2 cellular contexts compared by ENCODE assay signal in genomic region chr2:120203341-120204021, GRCh38.
TF ChIP-seq lines count a peak whose summit lies in the region.

No MANE protein-coding gene starts in this region.

TF ChIP-seq in K562, 482 proteins besides CTCF, POLR2A, EP300 and RAD21:
- TF ChIP-seq NONO (IDR thresholded peaks at IDR 0.05; ENCODE audit: low read depth in 2 of 2, low read length in 1 of 2) = no peak
- TF ChIP-seq POLR3A (IDR thresholded peaks at IDR 0.05; ENCODE audit: borderline replicate concordance, extremely low read depth, insufficient read depth, insufficient read length) = no peak

TF ChIP-seq in liver, 16 proteins besides CTCF, POLR2A, EP300 and RAD21:
- TF ChIP-seq ATF3 (IDR thresholded peaks at IDR 0.05) = no peak
- TF ChIP-seq RXRA (IDR thresholded peaks at IDR 0.05) = peak; percentile 65 to 66
- TF ChIP-seq REST (IDR thresholded peaks at IDR 0.05) = no peak
